Comparison of ENCODE assay signal across 8 cellular contexts in genomic region chr11:45899448-45900174, GRCh38. TPM values are rescaled to one million over a fixed set of nuclear protein-coding genes. Genes with fewer than 3 reads are reported as not detected.
DNase-seq lines count a peak whose midpoint lies in the region; ATAC-seq, FAIRE-seq and TF ChIP-seq lines count a peak whose summit lies in the region.

No MANE protein-coding gene starts in this region.

- H3K9ac ChIP-seq in BLaER1 treated with 17β-estradiol and CSF1 and Interleukin-3, amounts not matched to agents 10 nM and 100 nM = peak overlapping the region; percentile 59 to 81 (median 72); a peak in 18 of 22 replicates
- H3K9ac ChIP-seq in SU-DHL-6 (ENCODE audit: low read length) = peak overlapping the region; percentile 10; the same call in 1 of the 2 replicates

- DNase-seq in NAMALWA (ENCODE audit: low spot score) = peak; percentile 33
- DNase-seq in amniotic stem cell (lab: John Stamatoyannopoulos, UW) = peak; percentile 44
- DNase-seq in heart right ventricle = peak; percentile 83 to 85
- peak; percentile 88 to 96 (median 92) for DNase-seq in pancreas
- DNase-seq in tibial artery = peak; percentile 82 to 89

- no peaks in the 10 kb centered on the region for H3K9me2 ChIP-seq in SU-DHL-6 (replicated peaks; ENCODE audit: insufficient read depth, low read length)

- 1 to 2% methylated on average over 57 to 59 of the region's 62 CpGs for WGBS in heart right ventricle, 2 donors
- 1 to 2% methylated on average over 43 to 62 of the region's 62 CpGs for WGBS in pancreas, 2 donors

- H2AFZ ChIP-seq in SU-DHL-6 (ENCODE audit: low read depth, low read length, severe bottlenecking) = no peak overlapping the region

- ATAC-seq in GM21390 (IDR thresholded peaks at IDR 0.05; ENCODE audit: unreplicated experiment) = peak; percentile 74
- ATAC-seq in heart right ventricle = peak; percentile 73 to 90 (median 85)
- ATAC-seq in pancreas = peak; percentile 75 to 87 (median 82)

- H3K79me2 ChIP-seq in SU-DHL-6 (ENCODE audit: insufficient read depth, low read length) = no peaks in the 10 kb centered on the region

- H3K4me2 ChIP-seq in BLaER1 treated with 17β-estradiol and CSF1 and Interleukin-3, amounts not matched to agents 10 nM and 100 nM = peak overlapping the region; percentile 79 to 92 (median 86)
- peak overlapping the region; percentile 38 for H3K4me2 ChIP-seq in SU-DHL-6 (ENCODE audit: low read depth, low read length, poor library complexity, severe bottlenecking)

- no peak for FAIRE-seq in pancreas (lab: Jason Lieb, UNC)

- peaks cover 14 to 24% (median 18%) of the 10 kb centered on the region in 10 experiments; a peak in 18 of 20 replicates for H3K4me1 ChIP-seq in BLaER1 treated with 17β-estradiol and CSF1 and Interleukin-3, amounts not matched to agents 10 nM and 100 nM
- peaks cover 10 to 31% (median 21%) of the 10 kb centered on the region in 9 donors for H3K4me1 ChIP-seq in heart right ventricle
- peaks cover 0 to 11% (median 11%) of the 10 kb centered on the region in 3 donors for H3K4me1 ChIP-seq in pancreas
- H3K4me1 ChIP-seq in tibial artery = peaks cover 0 to 21% (median 21%) of the 10 kb centered on the region in 4 donors

- no peaks in the 10 kb centered on the region for H3K9me3 ChIP-seq in BLaER1 treated with 17β-estradiol and CSF1 and Interleukin-3, amounts not matched to agents 10 nM and 100 nM (replicated peaks in 1 of 11)
- no peaks in the 10 kb centered on the region for H3K9me3 ChIP-seq in SU-DHL-6 (ENCODE audit: insufficient read depth, low read length)
- H3K9me3 ChIP-seq in heart right ventricle = no peaks in the 10 kb centered on the region
- H3K9me3 ChIP-seq in pancreas = no peaks in the 10 kb centered on the region
- no peaks in the 10 kb centered on the region for H3K9me3 ChIP-seq in tibial artery

- H3K4me3 ChIP-seq in BLaER1 treated with 17β-estradiol and CSF1 and Interleukin-3, amounts not matched to agents 10 nM and 100 nM = peak overlapping the region; percentile 49 to 73 (median 62)
- H3K4me3 ChIP-seq in SU-DHL-6 (ENCODE audit: insufficient read depth, low read length, poor library complexity, severe bottlenecking) (peak overlapping the region; percentile 36), heart right ventricle (peak overlapping the region; percentile 28 to 71 (median 62)), pancreas (peak overlapping the region; percentile 35 to 65 (median 48)), tibial artery (peak overlapping the region; percentile 53 to 77)

- TF ChIP-seq CTCF in SU-DHL-6 (IDR thresholded peaks at IDR 0.05; ENCODE audit: insufficient read depth, low read length, poor library complexity, severe bottlenecking) (no peak), heart right ventricle (IDR thresholded peaks at IDR 0.05) (peak in 1 of 9 donors; percentile 7), pancreas (IDR thresholded peaks at IDR 0.05) (no peak), tibial artery (IDR thresholded peaks at IDR 0.05) (no peak)

- peak overlapping the region in 9 of 11 experiments; percentile 45 to 77 (median 61); a peak in 15 of 22 replicates for H3K27ac ChIP-seq in BLaER1 treated with 17β-estradiol and CSF1 and Interleukin-3, amounts not matched to agents 10 nM and 100 nM
- no peak overlapping the region for H3K27ac ChIP-seq in SU-DHL-6 (ENCODE audit: low read depth, low read length)
- H3K27ac ChIP-seq in heart right ventricle = peak overlapping the region in 8 of 10 donors; percentile 39 to 82 (median 70)
- H3K27ac ChIP-seq in pancreas = peak overlapping the region; percentile 82 to 95 (median 88)
- H3K27ac ChIP-seq in tibial artery = peak overlapping the region; percentile 57 to 62

- no peaks in the 10 kb centered on the region for H3F3A ChIP-seq in SU-DHL-6 (ENCODE audit: insufficient read depth)

- peaks cover 25 to 55% (median 40%) of the 10 kb centered on the region in 11 experiments for H3K27me3 ChIP-seq in BLaER1 treated with 17β-estradiol and CSF1 and Interleukin-3, amounts not matched to agents 10 nM and 100 nM
- H3K27me3 ChIP-seq in SU-DHL-6 (ENCODE audit: low read length) (no peaks in the 10 kb centered on the region), heart right ventricle (peaks cover 0 to 60% (median 0%) of the 10 kb centered on the region in 7 donors), pancreas (no peaks in the 10 kb centered on the region), tibial artery (peaks cover 0 to 17% of the 10 kb centered on the region in 2 donors)

- no peaks in the 10 kb centered on the region for H3K36me3 ChIP-seq in BLaER1 treated with 17β-estradiol and CSF1 and Interleukin-3, amounts not matched to agents 10 nM and 100 nM
- H3K36me3 ChIP-seq in SU-DHL-6 (ENCODE audit: low read length) (no peaks in the 10 kb centered on the region), heart right ventricle (peaks cover 0 to 23% (median 0%) of the 10 kb centered on the region in 9 donors), pancreas (peaks cover 0 to 14% (median 3%) of the 10 kb centered on the region in 3 donors), tibial artery (peaks cover 0 to 26% (median 0%) of the 10 kb centered on the region in 3 donors)

- intact Hi-C loops in heart right ventricle (cut with DNase I) (loop anchor here in 2 of 10 donors (2.0 to 10.0 kb wide), 2 partner anchors 19 to 55 kb away; partner anchors contain the start of gene CRY2 (in 1 of the 2)), pancreas (cut with DNase I) (no loop called here), tibial artery (cut with DNase I; ENCODE audit: low total_unique reads) (no loop called here)

- peaks cover 0 to 79% (median 16%) of the 10 kb centered on the region in 11 experiments; a peak in 13 of 22 replicates for H4K20me1 ChIP-seq in BLaER1 treated with 17β-estradiol and CSF1 and Interleukin-3, amounts not matched to agents 10 nM and 100 nM
- H4K20me1 ChIP-seq in SU-DHL-6 (ENCODE audit: low read depth, low read length) = no peaks in the 10 kb centered on the region

RNA-seq across cellular contexts. Expression of gene FREY1, which starts 7.5 kb away (rescaled TPM):
- total RNA-seq in heart right ventricle (under 1 TPM in 3 of 10 donors, not detected in 7; 0.38 to 0.55 (median 0.39) TPM), pancreas (under 1 TPM in 5 of 6 donors, not detected in 1; 0.28 to 0.66 (median 0.40) TPM)
- polyA plus RNA-seq in heart right ventricle (under 1 TPM; 0.22 to 0.59 TPM), pancreas (1 to 10 TPM in 1 of 2 donors, under 1 TPM in 1; 0.12 to 1.3 TPM)

RNA-seq across cellular contexts. Expression of gene MAPK8IP1, which starts 14.2 kb away (rescaled TPM):
- total RNA-seq in heart right ventricle (1 to 10 TPM; 4.4 to 8.0 (median 6.5) TPM), pancreas (10 to 100 TPM; 21.3 to 49.7 (median 40.6) TPM)
- polyA plus RNA-seq in heart right ventricle (1 to 10 TPM; 2.6 to 3.1 TPM), pancreas (10 to 100 TPM; 22.5 to 31.6 TPM)

RNA-seq across cellular contexts. Expression of gene PEX16, which starts 18.1 kb away (rescaled TPM):
- total RNA-seq in heart right ventricle = 10 to 100 TPM; 10.8 to 17.8 (median 13.6) TPM
- polyA plus RNA-seq in heart right ventricle = 10 to 100 TPM; 20.1 to 25.4 TPM
- total RNA-seq in pancreas = 10 to 100 TPM; 18.6 to 26.8 (median 23.6) TPM
- polyA plus RNA-seq in pancreas = 10 to 100 TPM; 39.2 to 44.3 TPM

RNA-seq across cellular contexts. Expression of gene LARGE2, which starts 22.8 kb away (rescaled TPM):
- under 1 TPM in 1 of 10 donors, not detected in 9; 0.42 TPM for total RNA-seq in heart right ventricle
- under 1 TPM in 1 of 2 donors, not detected in 1; 0.23 TPM for polyA plus RNA-seq in heart right ventricle
- 10 to 100 TPM in 5 of 6 donors, 1 to 10 TPM in 1; 9.0 to 20.4 (median 16.9) TPM for total RNA-seq in pancreas
- polyA plus RNA-seq in pancreas = 10 to 100 TPM; 48.2 to 48.4 TPM

RNA-seq across cellular contexts. Expression of gene CRY2, which starts 52.3 kb away (rescaled TPM):
- 100 to 1,000 TPM in 5 of 10 donors, 10 to 100 TPM in 5; 61.8 to 131 (median 98.0) TPM for total RNA-seq in heart right ventricle
- polyA plus RNA-seq in heart right ventricle = 10 to 100 TPM; 16.8 to 24.4 TPM
- 10 to 100 TPM; 15.3 to 29.4 (median 20.7) TPM for total RNA-seq in pancreas
- polyA plus RNA-seq in pancreas = 10 to 100 TPM; 16.0 to 28.5 TPM

Comparison
In these comparisons a context has a peak if more than half of its experiments do, and no peak if none do; other contexts are left out.
1. DNase-seq: peak in every context shown above with its lines; median percentile 92 in pancreas; 86 in tibial artery; 84 in heart right ventricle; 44 in amniotic stem cell; 33 in NAMALWA.